In the genomic region with DNA sequence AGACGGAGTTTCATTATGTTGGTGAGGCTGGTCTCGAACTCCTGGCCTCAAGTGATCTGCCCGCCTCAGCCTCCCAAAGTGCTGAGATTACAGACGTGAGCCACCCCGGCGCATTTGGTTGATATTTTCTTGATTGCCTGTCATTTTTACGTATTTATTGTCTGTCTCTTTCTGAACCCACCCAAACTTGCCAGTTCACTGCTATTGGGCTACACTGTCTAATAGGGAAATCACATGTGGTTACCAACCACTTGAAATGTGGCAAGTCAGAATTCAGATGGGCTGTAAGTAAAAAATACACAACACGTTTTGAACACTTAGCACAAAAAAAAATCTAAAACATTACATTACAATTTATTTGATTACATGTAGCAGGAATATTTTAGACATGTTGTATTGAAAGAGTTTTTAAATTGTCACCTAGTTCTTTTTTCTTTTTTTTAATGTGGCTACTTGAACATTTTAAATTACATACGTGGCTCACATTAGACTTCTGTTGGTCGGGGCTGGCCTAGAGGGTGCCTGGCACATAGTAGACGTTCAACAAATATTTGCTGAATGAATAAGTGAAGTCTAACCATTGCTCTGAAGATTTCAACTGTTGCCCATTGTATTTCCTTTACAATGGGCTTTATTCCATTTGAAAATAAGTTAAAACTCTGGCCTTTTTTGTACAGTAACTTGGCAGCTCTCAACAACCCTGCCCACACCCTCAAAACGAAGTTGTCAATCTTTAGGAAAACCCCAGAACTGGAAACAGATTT, we compare ENCODE assay signal across 8 cellular contexts. TPM values are rescaled to one million over a fixed set of nuclear protein-coding genes. Genes with fewer than 3 reads are reported as not detected.
DNase-seq lines count a peak whose midpoint lies in the region; ATAC-seq, FAIRE-seq and TF ChIP-seq lines count a peak whose summit lies in the region.

No MANE protein-coding gene starts in this region.

- CTCF ChIA-PET in HepG2 (lab: Yijun Ruan, JAX; ENCODE audit: low intra/inter-chr PET ratio, low total read pairs), result no interaction called here

- H3K27me3 ChIP-seq in HepG2 (ENCODE audit: control insufficient read depth in 1 of 2, insufficient read depth in 2 of 2, low read length in 2 of 2), result no peaks in the 10 kb centered on the region; a peak in 1 of 5 replicates
- H3K27me3 ChIP-seq in tibial artery, result no peaks in the 10 kb centered on the region

- peak overlapping the region; percentile 78; the same call in 1 of the 2 replicates for H3K9ac ChIP-seq in HepG2 (ENCODE audit: insufficient read depth, low read depth, low read length)

- TF ChIP-seq EP300 in HepG2 (IDR thresholded peaks at IDR 0.05; ENCODE audit: low read depth in 2 of 2, low read length in 2 of 2) (no peak), HepG2 (CRISPR knock-in tag; IDR thresholded peaks at IDR 0.05; ENCODE audit: borderline replicate concordance) (no peak)

- 66% methylated on average over 12 of the region's 12 CpGs for WGBS in HepG2 (ENCODE audit: low lambda C conversion rate)

- H3K36me3 ChIP-seq in HepG2 (replicated peaks in 1 of 2; ENCODE audit: control insufficient read depth in 1 of 2, insufficient read depth in 2 of 2, low read length in 2 of 2) (no peaks in the 10 kb centered on the region), tibial artery (no peaks in the 10 kb centered on the region)

- H3K4me2 ChIP-seq in HepG2 (ENCODE audit: low read depth, low read length), result peak overlapping the region; percentile 96

- BruUV-seq in HepG2 (replicated peaks; lab: Mats Ljungman, UMichigan), result TSS peak; percentile 55

- H3K27ac ChIP-seq in HepG2 (ENCODE audit: extremely low read length, insufficient read depth, low read length) (peak overlapping the region; percentile 73), tibial artery (peak overlapping the region; percentile 99)

- H3K4me1 ChIP-seq in HepG2 (ENCODE audit: insufficient read depth, low read length) (peaks cover 71% of the 10 kb centered on the region), tibial artery (peaks cover 0 to 59% (median 21%) of the 10 kb centered on the region in 4 donors)

- ATAC-seq in activated T-cell treated with anti-CD3 and anti-CD28 coated beads, Interleukin-2, amount 50 U/mL, for 72 hours (replicated peaks in 1 of 2), result no peak
- ATAC-seq in HepG2 (no peak), HG03571 (IDR thresholded peaks at IDR 0.05; ENCODE audit: unreplicated experiment) (no peak)

- H3K9me3 ChIP-seq in HepG2 (ENCODE audit: low read length), result no peaks in the 10 kb centered on the region
- no peaks in the 10 kb centered on the region for H3K9me3 ChIP-seq in tibial artery

- H3K4me3 Mint-ChIP-seq in activated T-cell treated with anti-CD3 and anti-CD28 coated beads, Interleukin-2, amount 50 U/mL, for 72 hours, result peak overlapping the region; percentile 83 to 87

- no peak for TF ChIP-seq RAD21 in HepG2 (CRISPR knock-in tag; IDR thresholded peaks at IDR 0.05)

- POLR2A ChIA-PET in HepG2 (lab: Yijun Ruan, JAX), result no interaction called here

- peaks cover 8 to 12% of the 10 kb centered on the region in 2 donors for H3K36me3 Mint-ChIP-seq in activated T-cell treated with anti-CD3 and anti-CD28 coated beads, Interleukin-2, amount 50 U/mL, for 72 hours (ENCODE audit: insufficient read depth in 2 of 2)

- H3K27ac Mint-ChIP-seq in activated T-cell treated with anti-CD3 and anti-CD28 coated beads, Interleukin-2, amount 50 U/mL, for 72 hours, result peak overlapping the region; percentile 94

- H3K4me1 Mint-ChIP-seq in activated T-cell treated with anti-CD3 and anti-CD28 coated beads, Interleukin-2, amount 50 U/mL, for 72 hours (ENCODE audit: low read depth), result peaks cover 44% of the 10 kb centered on the region

- DNase-seq in activated T-cell treated with anti-CD3 and anti-CD28 coated beads, Interleukin-2, amount 50 U/mL, for 72 hours, result no peak
- DNase-seq in activated T-cell treated with anti-CD3 and anti-CD28 coated beads, Interleukin-2, amount 50 U/mL, for 1 hour, result no peak
- DNase-seq in astrocyte of the hippocampus (ENCODE audit: low read depth, low spot score) (peak; percentile 59), HepG2 (ENCODE audit: low spot score) (peak; percentile 44), tibial artery (no peak), DMS79 (lab: John Stamatoyannopoulos, UW) (no peak), medulla oblongata (ENCODE audit: extremely low spot score) (no peak)

- intact Hi-C loops in HepG2 (cut with micrococcal nuclease; ENCODE audit: unreplicated experiment) (no loop called here), tibial artery (cut with DNase I; ENCODE audit: low total_unique reads) (loop anchor here (10.0 kb wide), 1 partner anchor 76 kb away; a partner anchor contains a TSS)

- H3K4me3 ChIP-seq in HepG2 (replicated peaks in 1 of 3; ENCODE audit: insufficient read depth in 1 of 3, low read depth in 2 of 3, low read length in 3 of 3), result peak overlapping the region; percentile 69 to 92 (median 86); a peak in 5 of 6 replicates
- peak overlapping the region; percentile 85 to 96 for H3K4me3 ChIP-seq in tibial artery

- H3K27me3 Mint-ChIP-seq in activated T-cell treated with anti-CD3 and anti-CD28 coated beads, Interleukin-2, amount 50 U/mL, for 72 hours (ENCODE audit: low read depth), result no peaks in the 10 kb centered on the region

- no peak overlapping the region for H2AFZ ChIP-seq in HepG2 (ENCODE audit: low read length)

- in situ Hi-C loops in HepG2 (cut with HindIII; ENCODE audit: extremely low pct_ligation_motif_present, low pct_unique_long_range_greater_than_20kb), result no loop called here

- no peaks in the 10 kb centered on the region for H4K20me1 ChIP-seq in HepG2 (ENCODE audit: insufficient read depth, low read length)

- peaks cover 18% of the 10 kb centered on the region for H3K79me2 ChIP-seq in HepG2 (ENCODE audit: insufficient read depth, low read length)

- no peak for TF ChIP-seq POLR2A in HepG2 (IDR thresholded peaks at IDR 0.05; ENCODE audit: insufficient read depth in 1 of 2, low read depth in 2 of 2, low read length in 2 of 2)

- H3K9me3 Mint-ChIP-seq in activated T-cell treated with anti-CD3 and anti-CD28 coated beads, Interleukin-2, amount 50 U/mL, for 72 hours, result no peaks in the 10 kb centered on the region

- TF ChIP-seq CTCF in HepG2 (CRISPR knock-in tag; IDR thresholded peaks at IDR 0.05) (no peak), tibial artery (IDR thresholded peaks at IDR 0.05) (no peak)

- FAIRE-seq in HepG2 (lab: Jason Lieb, UNC), result no peak

RNA-seq across cellular contexts. Expression of a gene that starts 1.9 kb away (rescaled TPM):
- total RNA-seq in activated T-cell treated with anti-CD3 and anti-CD28 coated beads, Interleukin-2, amount 50 U/mL, for 72 hours, result 10 to 100 TPM; 41.6 to 69.7 TPM
- 31.0 and 39.5 TPM in 2 replicates for total RNA-seq in HepG2 (2016; rRNA removed; fragmentation: Illumina TruSeq; extraction: Trizol)
- total RNA-seq in HepG2 (2016; cell fraction: cytosol; rRNA removed; fragmentation: Illumina TruSeq; extraction: Trizol; ENCODE audit: low read depth), result 58.3 and 64.9 TPM in 2 replicates
- total RNA-seq in HepG2 (2016; cell fraction: insoluble cytoplasmic fraction; rRNA removed; fragmentation: Illumina TruSeq; extraction: Trizol), result 32.3 and 33.3 TPM in 2 replicates
- total RNA-seq in HepG2 (2016; cell fraction: membrane; rRNA removed; fragmentation: Illumina TruSeq; extraction: Trizol), result 113 and 119 TPM in 2 replicates
- total RNA-seq in HepG2 (2016; cell fraction: nucleus; rRNA removed; fragmentation: Illumina TruSeq; extraction: Trizol), result 17.3 and 21.7 TPM in 2 replicates
- 76.5 and 82.8 TPM in 2 replicates for polyA plus RNA-seq in HepG2 (2011; rRNA removed)
- polyA plus RNA-seq in HepG2 (2011; cell fraction: cytosol; rRNA removed), result 90.5 and 92.1 TPM in 2 replicates
- 33.9 and 37.1 TPM in 2 replicates for polyA plus RNA-seq in HepG2 (2011; cell fraction: nucleus; rRNA removed)
- 39.1 and 50.3 TPM in 2 replicates for polyA plus RNA-seq in HepG2 (2012)
- polyA plus RNA-seq in HepG2 (2016; cell fraction: cytosol; fragmentation: Illumina TruSeq; extraction: Trizol; ENCODE audit: low read depth), result 108 and 109 TPM in 2 replicates
- 32.4 and 39.7 TPM in 2 replicates for polyA plus RNA-seq in HepG2 (2016; cell fraction: insoluble cytoplasmic fraction; fragmentation: Illumina TruSeq; extraction: Trizol; ENCODE audit: low read depth)
- polyA plus RNA-seq in HepG2 (2016; cell fraction: membrane; fragmentation: Illumina TruSeq; extraction: Trizol; ENCODE audit: low read depth), result 111 and 130 TPM in 2 replicates
- polyA plus RNA-seq in HepG2 (2016; cell fraction: nucleus; fragmentation: Illumina TruSeq; extraction: Trizol; ENCODE audit: insufficient read depth, low read depth), result 25.3 and 27.6 TPM in 2 replicates
- polyA minus RNA-seq in HepG2 (2011; rRNA and poly(A)+ RNA removed; ENCODE audit: low replicate concordance), result 192 and 280 TPM in 2 replicates
- polyA minus RNA-seq in HepG2 (2011; cell fraction: cytosol; rRNA and poly(A)+ RNA removed), result 89.2 and 103 TPM in 2 replicates
- 50.3 and 54.8 TPM in 2 replicates for polyA minus RNA-seq in HepG2 (2011; cell fraction: nucleus; rRNA and poly(A)+ RNA removed)

RNA-seq across cellular contexts. Expression of a gene that starts 42.6 kb away (rescaled TPM):
- 10 to 100 TPM; 43.3 to 56.6 TPM for total RNA-seq in activated T-cell treated with anti-CD3 and anti-CD28 coated beads, Interleukin-2, amount 50 U/mL, for 72 hours
- total RNA-seq in HepG2 (2016; rRNA removed; fragmentation: Illumina TruSeq; extraction: Trizol), result 51.4 and 66.2 TPM in 2 replicates
- 22.7 and 23.4 TPM in 2 replicates for total RNA-seq in HepG2 (2016; cell fraction: cytosol; rRNA removed; fragmentation: Illumina TruSeq; extraction: Trizol; ENCODE audit: low read depth)
- total RNA-seq in HepG2 (2016; cell fraction: insoluble cytoplasmic fraction; rRNA removed; fragmentation: Illumina TruSeq; extraction: Trizol), result 53.2 and 65.5 TPM in 2 replicates
- total RNA-seq in HepG2 (2016; cell fraction: membrane; rRNA removed; fragmentation: Illumina TruSeq; extraction: Trizol), result 26.8 and 27.2 TPM in 2 replicates
- total RNA-seq in HepG2 (2016; cell fraction: nucleus; rRNA removed; fragmentation: Illumina TruSeq; extraction: Trizol), result 36.7 and 42.5 TPM in 2 replicates
- 12.1 and 16.8 TPM in 2 replicates for polyA plus RNA-seq in HepG2 (2011; rRNA removed)
- polyA plus RNA-seq in HepG2 (2011; cell fraction: cytosol; rRNA removed), result 9.6 and 13.1 TPM in 2 replicates
- 14.0 and 22.1 TPM in 2 replicates for polyA plus RNA-seq in HepG2 (2011; cell fraction: nucleus; rRNA removed)
- polyA plus RNA-seq in HepG2 (2012), result 7.1 and 12.7 TPM in 2 replicates
- 9.8 and 11.9 TPM in 2 replicates for polyA plus RNA-seq in HepG2 (2016; cell fraction: cytosol; fragmentation: Illumina TruSeq; extraction: Trizol; ENCODE audit: low read depth)
- polyA plus RNA-seq in HepG2 (2016; cell fraction: insoluble cytoplasmic fraction; fragmentation: Illumina TruSeq; extraction: Trizol; ENCODE audit: low read depth), result 71.8 and 75.5 TPM in 2 replicates
- 18.4 and 19.2 TPM in 2 replicates for polyA plus RNA-seq in HepG2 (2016; cell fraction: membrane; fragmentation: Illumina TruSeq; extraction: Trizol; ENCODE audit: low read depth)
- polyA plus RNA-seq in HepG2 (2016; cell fraction: nucleus; fragmentation: Illumina TruSeq; extraction: Trizol; ENCODE audit: insufficient read depth, low read depth), result 57.5 and 58.7 TPM in 2 replicates
- polyA minus RNA-seq in HepG2 (2011; rRNA and poly(A)+ RNA removed; ENCODE audit: low replicate concordance), result 15.8 and 70.0 TPM in 2 replicates
- 9.1 and 12.9 TPM in 2 replicates for polyA minus RNA-seq in HepG2 (2011; cell fraction: cytosol; rRNA and poly(A)+ RNA removed)
- polyA minus RNA-seq in HepG2 (2011; cell fraction: nucleus; rRNA and poly(A)+ RNA removed), result 17.5 and 18.8 TPM in 2 replicates

RNA-seq across cellular contexts. Expression of a gene that starts 44.7 kb away (rescaled TPM):
- total RNA-seq in activated T-cell treated with anti-CD3 and anti-CD28 coated beads, Interleukin-2, amount 50 U/mL, for 72 hours, result 1 to 10 TPM; 3.1 to 4.5 TPM
- total RNA-seq in HepG2 (2016; rRNA removed; fragmentation: Illumina TruSeq; extraction: Trizol), result 35.6 and 42.5 TPM in 2 replicates
- 41.4 and 41.9 TPM in 2 replicates for total RNA-seq in HepG2 (2016; cell fraction: cytosol; rRNA removed; fragmentation: Illumina TruSeq; extraction: Trizol; ENCODE audit: low read depth)
- total RNA-seq in HepG2 (2016; cell fraction: insoluble cytoplasmic fraction; rRNA removed; fragmentation: Illumina TruSeq; extraction: Trizol), result 29.0 and 43.3 TPM in 2 replicates
- 61.2 and 66.1 TPM in 2 replicates for total RNA-seq in HepG2 (2016; cell fraction: membrane; rRNA removed; fragmentation: Illumina TruSeq; extraction: Trizol)
- total RNA-seq in HepG2 (2016; cell fraction: nucleus; rRNA removed; fragmentation: Illumina TruSeq; extraction: Trizol), result 32.5 and 36.1 TPM in 2 replicates
- polyA plus RNA-seq in HepG2 (2011; rRNA removed), result 25.6 and 28.6 TPM in 2 replicates
- polyA plus RNA-seq in HepG2 (2011; cell fraction: cytosol; rRNA removed), result 14.4 and 18.0 TPM in 2 replicates
- polyA plus RNA-seq in HepG2 (2011; cell fraction: nucleus; rRNA removed), result 31.1 and 32.4 TPM in 2 replicates
- 17.8 and 18.7 TPM in 2 replicates for polyA plus RNA-seq in HepG2 (2012)
- polyA plus RNA-seq in HepG2 (2016; cell fraction: cytosol; fragmentation: Illumina TruSeq; extraction: Trizol; ENCODE audit: low read depth), result 37.2 and 39.4 TPM in 2 replicates
- 24.5 and 25.4 TPM in 2 replicates for polyA plus RNA-seq in HepG2 (2016; cell fraction: insoluble cytoplasmic fraction; fragmentation: Illumina TruSeq; extraction: Trizol; ENCODE audit: low read depth)
- polyA plus RNA-seq in HepG2 (2016; cell fraction: membrane; fragmentation: Illumina TruSeq; extraction: Trizol; ENCODE audit: low read depth), result 41.6 and 46.3 TPM in 2 replicates
- polyA plus RNA-seq in HepG2 (2016; cell fraction: nucleus; fragmentation: Illumina TruSeq; extraction: Trizol; ENCODE audit: insufficient read depth, low read depth), result 44.9 and 47.7 TPM in 2 replicates
- polyA minus RNA-seq in HepG2 (2011; rRNA and poly(A)+ RNA removed; ENCODE audit: low replicate concordance), result 47.1 and 101 TPM in 2 replicates
- 10.2 and 11.3 TPM in 2 replicates for polyA minus RNA-seq in HepG2 (2011; cell fraction: cytosol; rRNA and poly(A)+ RNA removed)
- polyA minus RNA-seq in HepG2 (2011; cell fraction: nucleus; rRNA and poly(A)+ RNA removed), result 40.0 and 44.4 TPM in 2 replicates

Comparison
In these comparisons a context has a peak if more than half of its experiments do, and no peak if none do; other contexts are left out.
1. DNase-seq: peak in astrocyte of the hippocampus (single experiment) and HepG2 (single experiment); none in activated T-cell treated with anti-CD3 and anti-CD28 coated beads, Interleukin-2, amount 50 U/mL, for 72 hours (0 of 2), activated T-cell treated with anti-CD3 and anti-CD28 coated beads, Interleukin-2, amount 50 U/mL, for 1 hour (single experiment), tibial artery (0 of 2), DMS79 (single experiment) and medulla oblongata (single experiment).